ENCODE assay signal across 11 cellular contexts in the genomic region with DNA sequence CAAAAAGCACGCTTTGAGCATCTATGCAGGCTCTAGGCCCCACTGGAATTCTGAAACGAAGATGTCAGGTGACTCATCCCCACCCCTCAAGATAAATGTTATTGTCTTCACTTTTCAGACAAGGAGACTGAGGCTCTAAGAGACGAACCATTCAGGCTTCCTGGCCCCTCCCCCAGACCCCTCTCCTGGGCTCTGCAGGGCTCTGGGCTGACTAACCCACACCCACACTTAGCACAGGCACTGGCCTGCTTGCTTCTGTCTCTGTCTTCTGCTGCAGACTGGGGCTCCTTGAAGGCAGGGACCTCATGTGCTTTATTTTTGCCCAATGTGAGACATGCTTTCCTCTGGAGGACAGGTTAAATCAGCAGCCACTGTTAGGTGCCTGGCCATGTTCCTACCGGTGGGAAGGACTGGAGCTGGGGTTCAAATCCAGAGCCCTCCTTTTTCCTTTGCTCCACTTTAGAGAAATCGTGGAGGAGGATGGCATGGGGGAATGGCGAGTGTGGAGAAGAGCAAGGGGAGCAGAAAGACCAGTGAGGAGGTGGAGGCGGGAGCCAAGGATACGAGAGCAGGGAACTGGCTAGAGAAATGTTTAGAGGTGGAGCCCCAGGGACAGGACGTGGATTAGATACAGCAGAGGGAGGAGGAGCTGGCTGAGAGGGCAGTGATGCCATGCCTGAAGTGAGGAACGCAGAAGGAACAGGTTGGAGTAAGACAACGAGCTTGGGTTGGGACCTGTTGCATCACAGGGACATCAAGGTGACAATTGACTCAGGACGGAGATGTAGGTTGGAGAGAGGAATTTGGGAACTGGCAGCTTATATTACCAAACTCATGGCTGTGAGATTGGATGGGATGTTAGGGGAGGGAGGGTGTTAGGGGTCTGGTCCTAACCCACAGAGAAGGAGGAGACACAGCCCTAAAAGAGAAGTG. TPM values are rescaled to one million over a fixed set of nuclear protein-coding genes. Genes with fewer than 3 reads are reported as not detected.
A peak's percentile ranks its signal among the peaks of the same experiment; 100 is the strongest.
DNase-seq lines count a peak whose midpoint lies in the region; ATAC-seq and TF ChIP-seq lines count a peak whose summit lies in the region.
"Had no signal": no experiment of that assay in that cellular context is flagged by ENCODE, and none has a peak within 500 bp of the region (broad histone marks: within the 10 kb centered on the region; RNA-seq: fewer than 3 reads in every experiment).

No MANE protein-coding gene starts in this region.

- POLR2A ChIA-PET in GM10248 (lab: Yijun Ruan, JAX) (no interaction called here), WTC11 (lab: Charles Lee) (interaction anchor here (0.5 to 1.3 kb wide), 9 partner anchors 13 to 118 kb away, joined by 3 to 16 read pairs (median 5); a partner anchor contains a TSS)

- H3K9me3 Mint-ChIP-seq in WTC11: peaks cover 4% of the 10 kb centered on the region

- H3K27ac ChIP-seq in rectal smooth muscle tissue (ENCODE audit: low read depth, low read length): no peak overlapping the region
- H3K27ac ChIP-seq: uterus had no signal

- H3K36me3 ChIP-seq in rectal smooth muscle tissue (ENCODE audit: control insufficient read depth, insufficient read depth, low read length): no peaks in the 10 kb centered on the region
- H3K36me3 ChIP-seq: uterus had no signal

- H3K9ac ChIP-seq in rectal smooth muscle tissue (ENCODE audit: low read length): no peak overlapping the region

- DNase-seq in GM10248 (ENCODE audit: extremely low spot score) (peak; percentile 15), WTC11 (ENCODE audit: low spot score) (no peak), T-helper 9 cell (no peak), cerebellar nuclear complex (lab: John Stamatoyannopoulos, UW) (no peak), left colon (no peak)
- DNase-seq: amniotic stem cell, NCI-H1694 treated with DMSO at 0.1 percent for 48 hours, uterus had no signal

- CTCF ChIA-PET in GM10248 (lab: Yijun Ruan, JAX) (no interaction called here), WTC11 (lab: Charles Lee) (interaction anchor here (0.6 to 1.6 kb wide), 4 partner anchors 14 to 358 kb away, joined by 3 to 12 read pairs (median 9); a partner anchor contains a TSS)

- H3K4me3 ChIP-seq in iPS-11a (ENCODE audit: low read depth, low read length) (peak overlapping the region; percentile 50), rectal smooth muscle tissue (ENCODE audit: low read length) (peak overlapping the region; percentile 5)
- H3K4me3 ChIP-seq: uterus had no signal

- H3K27me3 Mint-ChIP-seq in WTC11 (ENCODE audit: low read depth): peaks cover 9% of the 10 kb centered on the region

- peak overlapping the region; percentile 83 for H3K4me3 Mint-ChIP-seq in WTC11

- peak overlapping the region; percentile 97 for H3K27ac Mint-ChIP-seq in WTC11

- peaks cover 14% of the 10 kb centered on the region for H3K36me3 Mint-ChIP-seq in WTC11

- peaks cover 29% of the 10 kb centered on the region for H3K4me1 Mint-ChIP-seq in WTC11

- peaks cover 9% of the 10 kb centered on the region for H3K27me3 ChIP-seq in rectal smooth muscle tissue (ENCODE audit: control insufficient read depth, insufficient read depth, low read length)
- H3K27me3 ChIP-seq: uterus had no signal

- ATAC-seq in WTC11 (peak; percentile 7), GM21360 (IDR thresholded peaks at IDR 0.05; ENCODE audit: unreplicated experiment) (no peak), left colon (no peak)

- TF ChIP-seq CTCF in GM10248 (IDR thresholded peaks at IDR 0.05; ENCODE audit: control extremely low read depth, extremely low read depth, low read depth, missing control alignments) (no peak), WTC11 (IDR thresholded peaks at IDR 0.05) (no peak)

- no peaks in the 10 kb centered on the region for H3K4me1 ChIP-seq in rectal smooth muscle tissue (ENCODE audit: control insufficient read depth, insufficient read depth, low read length)
- H3K4me1 ChIP-seq: uterus had no signal

- intact Hi-C loops in left colon (cut with DNase I, micrococcal nuclease): no loop called here

TF ChIP-seq in WTC11, 78 proteins besides CTCF, POLR2A, EP300 and RAD21:
- no peak for TF ChIP-seq ZNF232 (CRISPR knock-in tag; IDR thresholded peaks at IDR 0.05)
- TF ChIP-seq, protein P1, sequence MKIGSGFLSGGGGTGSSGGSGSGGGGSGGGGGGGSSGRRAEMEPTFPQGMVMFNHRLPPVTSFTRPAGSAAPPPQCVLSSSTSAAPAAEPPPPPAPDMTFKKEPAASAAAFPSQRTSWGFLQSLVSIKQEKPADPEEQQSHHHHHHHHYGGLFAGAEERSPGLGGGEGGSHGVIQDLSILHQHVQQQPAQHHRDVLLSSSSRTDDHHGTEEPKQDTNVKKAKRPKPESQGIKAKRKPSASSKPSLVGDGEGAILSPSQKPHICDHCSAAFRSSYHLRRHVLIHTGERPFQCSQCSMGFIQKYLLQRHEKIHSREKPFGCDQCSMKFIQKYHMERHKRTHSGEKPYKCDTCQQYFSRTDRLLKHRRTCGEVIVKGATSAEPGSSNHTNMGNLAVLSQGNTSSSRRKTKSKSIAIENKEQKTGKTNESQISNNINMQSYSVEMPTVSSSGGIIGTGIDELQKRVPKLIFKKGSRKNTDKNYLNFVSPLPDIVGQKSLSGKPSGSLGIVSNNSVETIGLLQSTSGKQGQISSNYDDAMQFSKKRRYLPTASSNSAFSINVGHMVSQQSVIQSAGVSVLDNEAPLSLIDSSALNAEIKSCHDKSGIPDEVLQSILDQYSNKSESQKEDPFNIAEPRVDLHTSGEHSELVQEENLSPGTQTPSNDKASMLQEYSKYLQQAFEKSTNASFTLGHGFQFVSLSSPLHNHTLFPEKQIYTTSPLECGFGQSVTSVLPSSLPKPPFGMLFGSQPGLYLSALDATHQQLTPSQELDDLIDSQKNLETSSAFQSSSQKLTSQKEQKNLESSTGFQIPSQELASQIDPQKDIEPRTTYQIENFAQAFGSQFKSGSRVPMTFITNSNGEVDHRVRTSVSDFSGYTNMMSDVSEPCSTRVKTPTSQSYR (CRISPR knock-in tag; IDR thresholded peaks at IDR 0.05): no peak
- TF ChIP-seq ATF1 (CRISPR knock-in tag; IDR thresholded peaks at IDR 0.05): no peak
- TF ChIP-seq, protein P2, sequence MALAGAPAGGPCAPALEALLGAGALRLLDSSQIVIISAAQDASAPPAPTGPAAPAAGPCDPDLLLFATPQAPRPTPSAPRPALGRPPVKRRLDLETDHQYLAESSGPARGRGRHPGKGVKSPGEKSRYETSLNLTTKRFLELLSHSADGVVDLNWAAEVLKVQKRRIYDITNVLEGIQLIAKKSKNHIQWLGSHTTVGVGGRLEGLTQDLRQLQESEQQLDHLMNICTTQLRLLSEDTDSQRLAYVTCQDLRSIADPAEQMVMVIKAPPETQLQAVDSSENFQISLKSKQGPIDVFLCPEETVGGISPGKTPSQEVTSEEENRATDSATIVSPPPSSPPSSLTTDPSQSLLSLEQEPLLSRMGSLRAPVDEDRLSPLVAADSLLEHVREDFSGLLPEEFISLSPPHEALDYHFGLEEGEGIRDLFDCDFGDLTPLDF (CRISPR knock-in tag; IDR thresholded peaks at IDR 0.05): no peak
- no peak for TF ChIP-seq CBFB (CRISPR knock-in tag; IDR thresholded peaks at IDR 0.05; ENCODE audit: low read depth)
- no peak for TF ChIP-seq EMX1 (CRISPR knock-in tag; IDR thresholded peaks at IDR 0.05)
- no peak for TF ChIP-seq GRHL2 (CRISPR knock-in tag; IDR thresholded peaks at IDR 0.05; ENCODE audit: insufficient replicate concordance, severe bottlenecking)
- TF ChIP-seq MXD4 (CRISPR knock-in tag; IDR thresholded peaks at IDR 0.05; ENCODE audit: borderline replicate concordance): no peak
- TF ChIP-seq, protein P3, sequence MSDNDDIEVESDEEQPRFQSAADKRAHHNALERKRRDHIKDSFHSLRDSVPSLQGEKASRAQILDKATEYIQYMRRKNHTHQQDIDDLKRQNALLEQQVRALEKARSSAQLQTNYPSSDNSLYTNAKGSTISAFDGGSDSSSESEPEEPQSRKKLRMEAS (CRISPR knock-in tag; IDR thresholded peaks at IDR 0.05): no peak

RNA-seq across cellular contexts. Expression of a gene that starts 1.7 kb away (rescaled TPM):
- total RNA-seq in WTC11 (2021) (21.5 to 27.8 TPM (median 25.1 TPM) in 3 replicates), left colon (10 to 100 TPM; 52.4 to 63.3 TPM)

RNA-seq across cellular contexts. Expression of a gene that starts 13.9 kb away (rescaled TPM):
- total RNA-seq in WTC11 (2021): 11.7 to 14.0 TPM (median 12.8 TPM) in 3 replicates
- total RNA-seq in left colon: 10 to 100 TPM; 76.9 to 97.8 TPM

RNA-seq across cellular contexts. Expression of a gene that starts 29.3 kb away (rescaled TPM):
- total RNA-seq in WTC11 (2021) (2.5 to 3.7 TPM (median 2.6 TPM) in 3 replicates), left colon (1 to 10 TPM; 4.9 to 7.6 TPM)
